8 cellular contexts compared by ENCODE assay signal in genomic region chr2:8487461-8487932, GRCh38.
A peak's percentile ranks its signal among the peaks of the same experiment; 100 is the strongest.
DNase-seq lines count a peak whose midpoint lies in the region; ATAC-seq, FAIRE-seq and TF ChIP-seq lines count a peak whose summit lies in the region.

No MANE protein-coding gene starts in this region.

- POLR2A ChIA-PET in activated naive CD8-positive, alpha-beta T cell treated with anti-CD3 and anti-CD28 coated beads, Interleukin-2, amount 10 ng/mL, durations not matched to agents 7 days and 5 days (lab: Charles Lee) = interaction anchor here (1.1 kb wide), 1 partner anchor 24 kb away, joined by 3 read pairs; no protein-coding TSS in a partner anchor

- no peaks in the 10 kb centered on the region for H3K36me3 Mint-ChIP-seq in activated naive CD8-positive, alpha-beta T cell treated with anti-CD3 and anti-CD28 coated beads, Interleukin-2, amount 10 ng/mL, durations not matched to agents 7 days and 5 days

- no peak for DNase-seq in activated naive CD8-positive, alpha-beta T cell treated with anti-CD3 and anti-CD28 coated beads, Interleukin-2, amount 10 ng/mL, durations not matched to agents 7 days and 5 days
- DNase-seq in pons (ENCODE audit: low spot score) = peak; percentile 49
- DNase-seq in NCI-H2171 treated with DMSO at 0.1 percent for 48 hours (lab: John Stamatoyannopoulos, UW) = no peak
- DNase-seq in kidney = no peak

- FAIRE-seq in kidney (lab: Jason Lieb, UNC) = no peak

- no peak overlapping the region for H3K27ac ChIP-seq in kidney (ENCODE audit: low read depth in 2 of 2, low read length in 2 of 2)

- H3K4me1 ChIP-seq in kidney (ENCODE audit: control insufficient read depth in 1 of 2, insufficient read depth in 1 of 2, low read depth in 1 of 2, low read length in 2 of 2) = peaks cover 2 to 11% of the 10 kb centered on the region in 2 donors

- no peak overlapping the region for H3K9ac ChIP-seq in kidney (ENCODE audit: low read length in 2 of 2)

- ATAC-seq in GM19324 (IDR thresholded peaks at IDR 0.05; ENCODE audit: low FRiP score, unreplicated experiment) (peak; percentile 25), HG03025 (IDR thresholded peaks at IDR 0.05; ENCODE audit: low FRiP score, unreplicated experiment) (peak; percentile 9), GM18520 (IDR thresholded peaks at IDR 0.05; ENCODE audit: unreplicated experiment) (no peak), HG02970 (IDR thresholded peaks at IDR 0.05; ENCODE audit: low FRiP score, unreplicated experiment) (no peak)
- ATAC-seq in activated naive CD8-positive, alpha-beta T cell treated with anti-CD3 and anti-CD28 coated beads, Interleukin-2, amount 10 ng/mL, durations not matched to agents 7 days and 5 days (ENCODE audit: low read depth) = no peak

- peaks cover 3% of the 10 kb centered on the region for H3K27me3 Mint-ChIP-seq in activated naive CD8-positive, alpha-beta T cell treated with anti-CD3 and anti-CD28 coated beads, Interleukin-2, amount 10 ng/mL, durations not matched to agents 7 days and 5 days

- no peak for TF ChIP-seq CTCF in kidney (IDR thresholded peaks at IDR 0.05; ENCODE audit: borderline replicate concordance, extremely low read depth, insufficient read depth)

- H3K4me3 Mint-ChIP-seq in activated naive CD8-positive, alpha-beta T cell treated with anti-CD3 and anti-CD28 coated beads, Interleukin-2, amount 10 ng/mL, durations not matched to agents 7 days and 5 days = peak overlapping the region; percentile 64

- H3K4me3 ChIP-seq in kidney (ENCODE audit: low read length in 2 of 2) = peak overlapping the region in 1 of 2 donors; percentile 29

- H3K9me3 ChIP-seq in kidney (ENCODE audit: control insufficient read depth in 1 of 2, low read length in 2 of 2) = no peaks in the 10 kb centered on the region

- no peaks in the 10 kb centered on the region for H3K9me3 Mint-ChIP-seq in activated naive CD8-positive, alpha-beta T cell treated with anti-CD3 and anti-CD28 coated beads, Interleukin-2, amount 10 ng/mL, durations not matched to agents 7 days and 5 days

- H3K36me3 ChIP-seq in kidney (ENCODE audit: control insufficient read depth in 1 of 2, insufficient read depth in 2 of 2, low read length in 2 of 2) = no peaks in the 10 kb centered on the region

- intact Hi-C loops in kidney (cut with DNase I) = no loop called here

- peaks cover 49% of the 10 kb centered on the region for H3K4me1 Mint-ChIP-seq in activated naive CD8-positive, alpha-beta T cell treated with anti-CD3 and anti-CD28 coated beads, Interleukin-2, amount 10 ng/mL, durations not matched to agents 7 days and 5 days

- peak overlapping the region; percentile 78 for H3K27ac Mint-ChIP-seq in activated naive CD8-positive, alpha-beta T cell treated with anti-CD3 and anti-CD28 coated beads, Interleukin-2, amount 10 ng/mL, durations not matched to agents 7 days and 5 days

Comparison
In these comparisons a context has a peak if more than half of its experiments do, and no peak if none do; other contexts are left out.
1. ATAC-seq: peak in GM19324 (single experiment) and HG03025 (single experiment); none in activated naive CD8-positive, alpha-beta T cell treated with anti-CD3 and anti-CD28 coated beads, Interleukin-2, amount 10 ng/mL, durations not matched to agents 7 days and 5 days (single experiment), GM18520 (single experiment) and HG02970 (single experiment).